Comparison of ENCODE assay signal across 8 cellular contexts in genomic region chr12:14367097-14367661, GRCh38. TPM values are rescaled to one million over a fixed set of nuclear protein-coding genes. Genes with fewer than 3 reads are reported as not detected.
DNase-seq lines count a peak whose midpoint lies in the region; ATAC-seq and TF ChIP-seq lines count a peak whose summit lies in the region.

No MANE protein-coding gene starts in this region.

- no peaks in the 10 kb centered on the region for H3K27me3 Mint-ChIP-seq in activated CD4-positive, alpha-beta T cell treated with anti-CD3 and anti-CD28 coated beads for 36 hours
- H3K27me3 Mint-ChIP-seq in H9 (ENCODE audit: low read depth) (no peaks in the 10 kb centered on the region), brain (peaks cover 7% of the 10 kb centered on the region), type B pancreatic cell (peaks cover 3% of the 10 kb centered on the region)

- H3K56ac ChIP-seq in H9 (ENCODE audit: insufficient read length, low read depth, low read length), result no peak overlapping the region

- H4K91ac ChIP-seq in H9 (ENCODE audit: insufficient read length, low read depth, low read length), result no peak overlapping the region

- no peak overlapping the region for H3T11ph ChIP-seq in H9 (ENCODE audit: low read length)

- H2BK120ac ChIP-seq in H9 (ENCODE audit: low read depth, low read length, poor library complexity, severe bottlenecking), result no peak overlapping the region

- H3K36me3 ChIP-seq in right lobe of liver, result no peaks in the 10 kb centered on the region

- no peak overlapping the region for H2BK5ac ChIP-seq in H9 (ENCODE audit: insufficient read length, low read length)

- no peak overlapping the region for H2BK20ac ChIP-seq in H9 (ENCODE audit: low read depth, low read length, poor library complexity, severe bottlenecking)

- no peak overlapping the region for H4K8ac ChIP-seq in H9 (replicated peaks; ENCODE audit: insufficient read length, low read depth, low read length)

- no peak for DNase-seq in activated CD4-positive, alpha-beta T cell treated with anti-CD3 and anti-CD28 coated beads for 36 hours
- DNase-seq in activated CD4-positive, alpha-beta T cell treated with anti-CD3 and anti-CD28 coated beads for 4 hours, result no peak
- DNase-seq in H9 (no peak), NCI-H226 (peak; percentile 44), right lobe of liver (no peak), type B pancreatic cell (ENCODE audit: extremely low spot score, unreplicated experiment) (no peak), iPS-NIHi11 (ENCODE audit: low spot score) (no peak)

- H3K9ac ChIP-seq in H9 (ENCODE audit: extremely low read depth, insufficient read length, low read length), result peak overlapping the region; percentile 85

- peaks cover 18% of the 10 kb centered on the region; the same call in 1 of the 2 replicates for H3K79me2 ChIP-seq in H9 (ENCODE audit: insufficient read depth, low read length)

- peak overlapping the region; percentile 69 for H3K4me2 ChIP-seq in H9 (ENCODE audit: insufficient read depth, insufficient read length, low read length)

- 100% methylated on average over 1 of the region's 6 CpGs for WGBS in H9 (ENCODE audit: extremely low coverage, insufficient read length, low lambda C conversion rate)
- 1% methylated on average over 6 of the region's 6 CpGs for WGBS in right lobe of liver (ENCODE audit: insufficient coverage, low coverage, low lambda C conversion rate, missing lambda C conversion rate)

- no peak overlapping the region for H3K18ac ChIP-seq in H9 (ENCODE audit: insufficient read length, low read depth, low read length)

- no peak overlapping the region for H2AFZ ChIP-seq in H9 (ENCODE audit: low read length)

- no peak overlapping the region for H2AK5ac ChIP-seq in H9 (ENCODE audit: insufficient read length, low read length)

- no peaks in the 10 kb centered on the region for H3K79me1 ChIP-seq in H9 (ENCODE audit: insufficient read depth, low read depth, low read length, poor library complexity, severe bottlenecking)

- CTCF ChIA-PET in activated CD4-positive, alpha-beta T cell treated with anti-CD3 and anti-CD28 coated beads for 36 hours (lab: Charles Lee), result interaction anchor here (1.8 to 2.6 kb wide), 4 partner anchors 19 to 116 kb away, joined by 8 to 36 read pairs (median 20); no protein-coding TSS in a partner anchor

- H3K27ac Mint-ChIP-seq in activated CD4-positive, alpha-beta T cell treated with anti-CD3 and anti-CD28 coated beads for 36 hours, result peak overlapping the region; percentile 98
- peak overlapping the region; percentile 84 to 100 (median 88); a peak in 6 of 7 replicates for H3K27ac Mint-ChIP-seq in H9
- peak overlapping the region; percentile 87 to 100 (median 96) for H3K27ac Mint-ChIP-seq in brain
- peak overlapping the region; percentile 93 for H3K27ac Mint-ChIP-seq in type B pancreatic cell

- H3K23me2 ChIP-seq in H9 (ENCODE audit: insufficient read length, low read depth, low read length, poor library complexity, severe bottlenecking), result no peaks in the 10 kb centered on the region

- H3K14ac ChIP-seq in H9 (ENCODE audit: insufficient read depth, low read length), result no peak overlapping the region

- H3K9me3 ChIP-seq in H9 (ENCODE audit: control insufficient read depth, low read depth, low read length), result no peaks in the 10 kb centered on the region
- H3K9me3 ChIP-seq in right lobe of liver, result no peaks in the 10 kb centered on the region

- peaks cover 24% of the 10 kb centered on the region for H3K36me3 Mint-ChIP-seq in activated CD4-positive, alpha-beta T cell treated with anti-CD3 and anti-CD28 coated beads for 36 hours (ENCODE audit: low read depth)
- H3K36me3 Mint-ChIP-seq in H9 (ENCODE audit: insufficient read depth in 1 of 3, low read depth in 3 of 3), result peaks cover 7 to 22% (median 22%) of the 10 kb centered on the region in 3 experiments
- H3K36me3 Mint-ChIP-seq in brain, result peaks cover 37% of the 10 kb centered on the region
- peaks cover 35% of the 10 kb centered on the region for H3K36me3 Mint-ChIP-seq in type B pancreatic cell

- H3K23ac ChIP-seq in H9 (ENCODE audit: insufficient read length, low read depth, low read length), result no peak overlapping the region

- H2BK15ac ChIP-seq in H9 (ENCODE audit: low read depth, low read length), result no peak overlapping the region

- no peak overlapping the region for H3K4ac ChIP-seq in H9 (ENCODE audit: low read depth, low read length)

- POLR2A ChIA-PET in activated CD4-positive, alpha-beta T cell treated with anti-CD3 and anti-CD28 coated beads for 36 hours (lab: Charles Lee), result no interaction called here

- peak; percentile 43 for ATAC-seq in activated CD4-positive, alpha-beta T cell treated with anti-CD3 and anti-CD28 coated beads for 36 hours
- no peak for ATAC-seq in right lobe of liver

- peak overlapping the region; percentile 55 to 76 (median 72) for H3K4me3 ChIP-seq in right lobe of liver

- no peak for TF ChIP-seq CTCF in H9 (conservative IDR thresholded peaks at IDR 0.05)
- TF ChIP-seq CTCF in brain (conservative IDR thresholded peaks at IDR 0.05), result no peak
- TF ChIP-seq CTCF in right lobe of liver (IDR thresholded peaks at IDR 0.05), result no peak
- TF ChIP-seq CTCF in type B pancreatic cell (conservative IDR thresholded peaks at IDR 0.05), result no peak

- H3K4me1 ChIP-seq in H9 (ENCODE audit: insufficient read depth, low read length) (no peaks in the 10 kb centered on the region), right lobe of liver (no peaks in the 10 kb centered on the region)

- H2BK12ac ChIP-seq in H9 (ENCODE audit: insufficient read length, low read depth, low read length), result no peak overlapping the region

- intact Hi-C loops in activated CD4-positive, alpha-beta T cell treated with anti-CD3 and anti-CD28 coated beads for 36 hours (cut with DNase I, micrococcal nuclease), result loop anchor here (1.0 to 10.0 kb wide), 8 partner anchors 18 to 1172 kb away; partner anchors contain the start of genes ARHGDIB (in 1 of the 2) and EMP1 (in 1 of the 2)
- intact Hi-C loops in right lobe of liver (cut with DNase I), result no loop called here

- no peaks in the 10 kb centered on the region for H4K20me1 ChIP-seq in H9 (ENCODE audit: control insufficient read depth, insufficient read depth, insufficient read length)

- H4K5ac ChIP-seq in H9 (ENCODE audit: insufficient read length, low read depth, low read length), result no peak overlapping the region

- H3K4me1 Mint-ChIP-seq in activated CD4-positive, alpha-beta T cell treated with anti-CD3 and anti-CD28 coated beads for 36 hours, result peaks cover 44% of the 10 kb centered on the region
- H3K4me1 Mint-ChIP-seq in H9 (peaks cover 34 to 35% of the 10 kb centered on the region in 2 experiments), brain (peaks cover 41% of the 10 kb centered on the region), type B pancreatic cell (ENCODE audit: unreplicated experiment) (no peaks in the 10 kb centered on the region)

- no peak overlapping the region for H3K27ac ChIP-seq in H9 (ENCODE audit: insufficient read length, low read depth, low read length)
- H3K27ac ChIP-seq in right lobe of liver, result peak overlapping the region; percentile 92 to 97 (median 93)

- peak overlapping the region; percentile 76 for H3K4me3 Mint-ChIP-seq in activated CD4-positive, alpha-beta T cell treated with anti-CD3 and anti-CD28 coated beads for 36 hours
- H3K4me3 Mint-ChIP-seq in H9 (peak overlapping the region; percentile 88 to 96), brain (peak overlapping the region; percentile 85 to 95 (median 90)), type B pancreatic cell (peak overlapping the region; percentile 95)

- no peak for TF ChIP-seq POLR2A in right lobe of liver (IDR thresholded peaks at IDR 0.05)

- no peaks in the 10 kb centered on the region for H3K27me3 ChIP-seq in H9 (ENCODE audit: insufficient read depth, low read length)
- H3K27me3 ChIP-seq in right lobe of liver, result no peaks in the 10 kb centered on the region

- H3K9me3 Mint-ChIP-seq in activated CD4-positive, alpha-beta T cell treated with anti-CD3 and anti-CD28 coated beads for 36 hours (ENCODE audit: low read depth), result no peaks in the 10 kb centered on the region
- H3K9me3 Mint-ChIP-seq in H9, result peaks cover 5 to 8% of the 10 kb centered on the region in 2 experiments
- peaks cover 15 to 33% (median 29%) of the 10 kb centered on the region in 5 experiments for H3K9me3 Mint-ChIP-seq in brain
- H3K9me3 Mint-ChIP-seq in type B pancreatic cell, result peaks cover 11% of the 10 kb centered on the region

RNA-seq across cellular contexts. Expression of gene ATF7IP, which starts 1.7 kb away (rescaled TPM):
- 100 to 1,000 TPM in 1 of 2 experiments, 10 to 100 TPM in 1; 81.3 to 101 TPM for total RNA-seq in activated CD4-positive, alpha-beta T cell treated with anti-CD3 and anti-CD28 coated beads for 36 hours
- total RNA-seq in H9 (2021) (165 and 172 TPM in 2 replicates), right lobe of liver (10 to 100 TPM; 17.5 to 33.6 (median 27.4) TPM), type B pancreatic cell (ENCODE audit: low replicate concordance) (102 and 136 TPM in 2 replicates)
- polyA plus RNA-seq in brain (ENCODE audit: insufficient read depth, low read depth, low replicate concordance), result 23.9 TPM

Comparison
In these comparisons a context has a peak if more than half of its experiments do, and no peak if none do; other contexts are left out.
1. intact Hi-C loops: an anchor here in activated CD4-positive, alpha-beta T cell treated with anti-CD3 and anti-CD28 coated beads for 36 hours (1.0 to 10.0 kb wide); none called in right lobe of liver.